9 cellular contexts compared by ENCODE assay signal in genomic region chr15:29681486-29681845, GRCh38.
"Had no signal": no experiment of that assay in that cellular context is flagged by ENCODE, and none has a peak within 500 bp of the region (broad histone marks: within the 10 kb centered on the region; RNA-seq: fewer than 3 reads in every experiment).

No MANE protein-coding gene starts in this region.

- DNase-seq: GM23248, GOT3, H7, HFFc6 had no signal

- H3K4me1 ChIP-seq: HAP-1 had no signal

- FAIRE-seq: HepG2 had no signal

- ATAC-seq: HCT116, HepG2 had no signal

- H3K9me3 ChIP-seq: HAP-1 had no signal

- H3K4me3 ChIP-seq: GM23248, HAP-1 had no signal

- H3K36me3 Mint-ChIP-seq: IgD-negative memory B cell had no signal

- H3K4me3 Mint-ChIP-seq: HFFc6, IgD-negative memory B cell had no signal

- H3K27ac Mint-ChIP-seq: HFFc6, IgD-negative memory B cell had no signal

- H3K27ac ChIP-seq: GM23248, HL-60 had no signal
